Comparison of ENCODE assay signal across 8 cellular contexts in the genomic region with DNA sequence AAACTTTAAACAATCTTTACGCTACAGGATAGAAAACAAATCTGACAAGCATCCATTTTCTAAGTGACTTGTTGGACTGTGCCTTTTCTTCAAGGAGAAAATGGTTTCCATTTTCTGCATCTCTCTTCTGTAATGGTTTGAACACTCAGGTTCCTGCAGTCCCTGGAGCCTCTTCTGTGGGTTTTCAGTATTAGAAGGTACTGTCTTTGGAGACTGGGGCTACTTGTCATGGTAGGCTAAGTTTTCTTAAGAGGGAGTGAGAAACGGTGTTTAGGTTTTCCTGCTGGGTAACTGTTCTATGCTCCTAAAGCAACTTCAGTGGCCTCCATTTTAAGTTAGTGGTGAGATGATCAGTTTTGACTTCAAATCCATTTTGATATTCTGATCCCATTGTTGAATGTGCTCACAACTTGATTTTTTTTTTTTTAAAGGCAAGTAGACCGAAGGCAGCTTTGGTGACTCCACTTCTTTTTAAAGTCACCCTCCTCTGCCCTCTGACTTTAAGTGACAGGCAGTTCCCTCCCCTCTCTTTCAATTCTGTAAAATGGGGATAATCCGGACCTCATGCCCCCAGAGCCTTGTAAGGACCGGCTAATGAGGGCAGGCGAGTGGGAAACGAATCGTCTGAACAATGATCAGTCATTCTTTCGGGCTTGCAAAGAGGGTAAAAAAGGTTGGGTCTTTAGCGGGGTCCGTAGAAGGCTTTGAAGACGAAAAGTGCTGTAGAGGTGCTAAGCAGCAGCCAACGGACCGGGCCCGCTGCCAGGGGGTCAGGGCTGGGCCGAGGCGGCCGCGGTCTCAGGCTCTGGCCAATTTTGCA. TPM values are rescaled to one million over a fixed set of nuclear protein-coding genes. Genes with fewer than 3 reads are reported as not detected.
DNase-seq lines count a peak whose midpoint lies in the region; ATAC-seq and TF ChIP-seq lines count a peak whose summit lies in the region.

No MANE protein-coding gene starts in this region.

- H3K4me1 ChIP-seq in KMS-11 (ENCODE audit: low read depth, poor library complexity, severe bottlenecking), result peaks cover 36% of the 10 kb centered on the region
- peaks cover 63% of the 10 kb centered on the region for H3K4me1 ChIP-seq in mononuclear cell (ENCODE audit: insufficient read depth, low read length)

- peak overlapping the region; percentile 100 for H3K27ac ChIP-seq in C4-2B
- H3K27ac ChIP-seq in KMS-11, result peak overlapping the region; percentile 80

- no peaks in the 10 kb centered on the region for H3K36me3 ChIP-seq in KMS-11 (ENCODE audit: insufficient read depth)

- no peaks in the 10 kb centered on the region for H3K27me3 Mint-ChIP-seq in brain

- peak overlapping the region; percentile 89 for H3K4me2 ChIP-seq in KMS-11

- peaks cover 11% of the 10 kb centered on the region; the same call in 1 of the 2 replicates for H4K20me1 ChIP-seq in KMS-11 (ENCODE audit: insufficient read depth)

- H3K27ac Mint-ChIP-seq in brain, result peak overlapping the region; percentile 97 to 100 (median 99)

- no peaks in the 10 kb centered on the region for H3K27me3 ChIP-seq in KMS-11 (ENCODE audit: insufficient read depth, low read depth)
- H3K27me3 ChIP-seq in mononuclear cell (ENCODE audit: insufficient read depth, low read length), result no peaks in the 10 kb centered on the region

- H3K4me3 ChIP-seq in KMS-11 (IDR thresholded peaks at IDR 0.05; ENCODE audit: insufficient read depth, low read depth, low read length) (peak overlapping the region; percentile 89), mononuclear cell (ENCODE audit: low read length) (peak overlapping the region; percentile 81)

- peaks cover 29% of the 10 kb centered on the region for H3K79me2 ChIP-seq in KMS-11 (ENCODE audit: insufficient read depth, low read depth)

- no peaks in the 10 kb centered on the region for H3K9me3 Mint-ChIP-seq in brain

- peaks cover 50% of the 10 kb centered on the region for H3K4me1 Mint-ChIP-seq in brain

- ATAC-seq in HG03108 (IDR thresholded peaks at IDR 0.05; ENCODE audit: unreplicated experiment) (no peak), HG02981 (IDR thresholded peaks at IDR 0.05; ENCODE audit: unreplicated experiment) (no peak)

- TF ChIP-seq CTCF in C4-2B (conservative IDR thresholded peaks at IDR 0.05) (no peak), KMS-11 (conservative IDR thresholded peaks at IDR 0.05; ENCODE audit: low read depth, low read length) (no peak), brain (conservative IDR thresholded peaks at IDR 0.05) (no peak)

- peak overlapping the region; percentile 58 for H2AFZ ChIP-seq in KMS-11 (ENCODE audit: low read depth)

- H3K9ac ChIP-seq in KMS-11, result peak overlapping the region; percentile 93

- H3K9me3 ChIP-seq in mononuclear cell (ENCODE audit: low read depth, low read length), result no peaks in the 10 kb centered on the region

- H3K36me3 Mint-ChIP-seq in brain, result no peaks in the 10 kb centered on the region

- peak overlapping the region; percentile 88 to 96 (median 93) for H3K4me3 Mint-ChIP-seq in brain

- DNase-seq in DMS 273 treated with DMSO at 0.1 percent for 48 hours (lab: John Stamatoyannopoulos, UW) (no peak), HuH-7.5 (ENCODE audit: low spot score) (no peak)

RNA-seq across cellular contexts. Expression of a gene that starts 1.0 kb away (rescaled TPM):
- polyA plus RNA-seq in brain (ENCODE audit: insufficient read depth, low read depth, low replicate concordance), result 61.7 TPM
- total RNA-seq in mononuclear cell, result 55.4 TPM
